Comparison of ENCODE assay signal across 8 cellular contexts in genomic region chr19:55370305-55370988, GRCh38. TPM values are rescaled to one million over a fixed set of nuclear protein-coding genes. Genes with fewer than 3 reads are reported as not detected.
DNase-seq lines count a peak whose midpoint lies in the region; ATAC-seq and TF ChIP-seq lines count a peak whose summit lies in the region.

Gene IL11, minus strand, starts transcription at chr19:55370463. Its CDS starts 153 bp downstream, at chr19:55370310.

- CTCF ChIA-PET in activated CD8-positive, alpha-beta T cell treated with anti-CD3 and anti-CD28 coated beads for 36 hours (lab: Charles Lee), result no interaction called here
- CTCF ChIA-PET in activated CD8-positive, alpha-beta T cell treated with anti-CD3 and anti-CD28 coated beads, Interleukin-2, amount 10 ng/mL, durations not matched to agents 7 days and 5 days (lab: Charles Lee), result no interaction called here
- CTCF ChIA-PET in activated CD4-positive, alpha-beta T cell treated with anti-CD3 and anti-CD28 coated beads, Interleukin-2, amount 10 ng/mL, durations not matched to agents 7 days and 5 days (lab: Charles Lee), result no interaction called here

- no peak within 1 kb of the TSS for H3K27ac Mint-ChIP-seq in activated CD8-positive, alpha-beta T cell treated with anti-CD3 and anti-CD28 coated beads for 36 hours
- no peak within 1 kb of the TSS for H3K27ac Mint-ChIP-seq in activated CD8-positive, alpha-beta T cell treated with anti-CD3 and anti-CD28 coated beads, Interleukin-2, amount 10 ng/mL, durations not matched to agents 7 days and 5 days
- peak within 1 kb of the TSS; percentile 81 for H3K27ac Mint-ChIP-seq in stimulated activated naive B cell treated with anti-CD40 and anti-IgM and Interleukin-4, amounts not matched to agents 10 μg/mL and 1 μg/mL and 100 μg/mL, for 72 hours
- no peak within 1 kb of the TSS for H3K27ac Mint-ChIP-seq in activated CD4-positive, alpha-beta T cell treated with anti-CD3 and anti-CD28 coated beads, Interleukin-2, amount 10 ng/mL, durations not matched to agents 7 days and 5 days

- H3K4me1 ChIP-seq in foreskin keratinocyte, result no peaks in the 10 kb centered on the region

- ATAC-seq in activated CD8-positive, alpha-beta T cell treated with anti-CD3 and anti-CD28 coated beads for 36 hours, result no peak
- no peak for ATAC-seq in activated CD8-positive, alpha-beta T cell treated with anti-CD3 and anti-CD28 coated beads, Interleukin-2, amount 10 ng/mL, durations not matched to agents 7 days and 5 days
- peak; percentile 67 for ATAC-seq in foreskin keratinocyte
- ATAC-seq in stimulated activated naive B cell treated with anti-CD40 and anti-IgM and Interleukin-4, amounts not matched to agents 10 μg/mL and 1 μg/mL and 100 μg/mL, for 72 hours (replicated peaks), result no peak

- peaks cover 45% of the 10 kb centered on the region for H3K27me3 Mint-ChIP-seq in activated CD8-positive, alpha-beta T cell treated with anti-CD3 and anti-CD28 coated beads for 36 hours
- H3K27me3 Mint-ChIP-seq in activated CD8-positive, alpha-beta T cell treated with anti-CD3 and anti-CD28 coated beads, Interleukin-2, amount 10 ng/mL, durations not matched to agents 7 days and 5 days (ENCODE audit: low read depth), result peaks cover 40% of the 10 kb centered on the region
- peaks cover 61 to 77% of the 10 kb centered on the region in 2 donors for H3K27me3 Mint-ChIP-seq in stimulated activated naive B cell treated with anti-CD40 and anti-IgM and Interleukin-4, amounts not matched to agents 10 μg/mL and 1 μg/mL and 100 μg/mL, for 72 hours
- H3K27me3 Mint-ChIP-seq in activated CD4-positive, alpha-beta T cell treated with anti-CD3 and anti-CD28 coated beads, Interleukin-2, amount 10 ng/mL, durations not matched to agents 7 days and 5 days, result peaks cover 48% of the 10 kb centered on the region

- DNase-seq in activated CD8-positive, alpha-beta T cell treated with anti-CD3 and anti-CD28 coated beads for 36 hours, result no peak
- no peak for DNase-seq in activated CD8-positive, alpha-beta T cell treated with anti-CD3 and anti-CD28 coated beads, Interleukin-2, amount 10 ng/mL, durations not matched to agents 7 days and 5 days
- DNase-seq in foreskin keratinocyte (no peak), anterior cingulate cortex (lab: John Stamatoyannopoulos, UW) (no peak), NCI-H446 (lab: John Stamatoyannopoulos, UW) (no peak)
- no peak for DNase-seq in stimulated activated naive B cell treated with anti-CD40 and anti-IgM and Interleukin-4, amounts not matched to agents 10 μg/mL and 1 μg/mL and 100 μg/mL, for 72 hours
- DNase-seq in activated CD4-positive, alpha-beta T cell treated with anti-CD3 and anti-CD28 coated beads, Interleukin-2, amount 10 ng/mL, durations not matched to agents 7 days and 5 days, result no peak

- no peak for TF ChIP-seq CTCF in activated CD8-positive, alpha-beta T cell treated with anti-CD3 and anti-CD28 coated beads for 36 hours (IDR thresholded peaks at IDR 0.05)
- no peak for TF ChIP-seq CTCF in WI38 (IDR thresholded peaks at IDR 0.05; ENCODE audit: low read depth, low read length)
- no peak for TF ChIP-seq CTCF in foreskin keratinocyte (conservative IDR thresholded peaks at IDR 0.05)

- peak within 1 kb of the TSS; percentile 57 for H3K4me3 Mint-ChIP-seq in activated CD8-positive, alpha-beta T cell treated with anti-CD3 and anti-CD28 coated beads for 36 hours
- no peak within 1 kb of the TSS for H3K4me3 Mint-ChIP-seq in activated CD8-positive, alpha-beta T cell treated with anti-CD3 and anti-CD28 coated beads, Interleukin-2, amount 10 ng/mL, durations not matched to agents 7 days and 5 days
- peak within 1 kb of the TSS; percentile 74 to 79 for H3K4me3 Mint-ChIP-seq in stimulated activated naive B cell treated with anti-CD40 and anti-IgM and Interleukin-4, amounts not matched to agents 10 μg/mL and 1 μg/mL and 100 μg/mL, for 72 hours
- no peak within 1 kb of the TSS for H3K4me3 Mint-ChIP-seq in activated CD4-positive, alpha-beta T cell treated with anti-CD3 and anti-CD28 coated beads, Interleukin-2, amount 10 ng/mL, durations not matched to agents 7 days and 5 days

- intact Hi-C loops in activated CD8-positive, alpha-beta T cell treated with anti-CD3 and anti-CD28 coated beads for 36 hours (cut with micrococcal nuclease), result no loop called here

- peaks cover 15% of the 10 kb centered on the region for H3K4me1 Mint-ChIP-seq in activated CD8-positive, alpha-beta T cell treated with anti-CD3 and anti-CD28 coated beads for 36 hours (ENCODE audit: low read depth)
- peaks cover 11% of the 10 kb centered on the region for H3K4me1 Mint-ChIP-seq in activated CD8-positive, alpha-beta T cell treated with anti-CD3 and anti-CD28 coated beads, Interleukin-2, amount 10 ng/mL, durations not matched to agents 7 days and 5 days (ENCODE audit: low read depth)
- H3K4me1 Mint-ChIP-seq in stimulated activated naive B cell treated with anti-CD40 and anti-IgM and Interleukin-4, amounts not matched to agents 10 μg/mL and 1 μg/mL and 100 μg/mL, for 72 hours, result peaks cover 12 to 17% of the 10 kb centered on the region in 2 donors
- H3K4me1 Mint-ChIP-seq in activated CD4-positive, alpha-beta T cell treated with anti-CD3 and anti-CD28 coated beads, Interleukin-2, amount 10 ng/mL, durations not matched to agents 7 days and 5 days, result peaks cover 2% of the 10 kb centered on the region

- H3K9me3 Mint-ChIP-seq in activated CD8-positive, alpha-beta T cell treated with anti-CD3 and anti-CD28 coated beads for 36 hours, result no peaks in the 10 kb centered on the region
- no peaks in the 10 kb centered on the region for H3K9me3 Mint-ChIP-seq in activated CD8-positive, alpha-beta T cell treated with anti-CD3 and anti-CD28 coated beads, Interleukin-2, amount 10 ng/mL, durations not matched to agents 7 days and 5 days (ENCODE audit: insufficient read depth)
- no peaks in the 10 kb centered on the region for H3K9me3 Mint-ChIP-seq in stimulated activated naive B cell treated with anti-CD40 and anti-IgM and Interleukin-4, amounts not matched to agents 10 μg/mL and 1 μg/mL and 100 μg/mL, for 72 hours
- no peaks in the 10 kb centered on the region for H3K9me3 Mint-ChIP-seq in activated CD4-positive, alpha-beta T cell treated with anti-CD3 and anti-CD28 coated beads, Interleukin-2, amount 10 ng/mL, durations not matched to agents 7 days and 5 days

- H3K4me3 ChIP-seq in WI38 (ENCODE audit: low read depth, low read length), result peak within 1 kb of the TSS; percentile 86

- H3K27me3 ChIP-seq in foreskin keratinocyte, result peaks cover 29% of the 10 kb centered on the region

- H3K36me3 Mint-ChIP-seq in activated CD8-positive, alpha-beta T cell treated with anti-CD3 and anti-CD28 coated beads for 36 hours (ENCODE audit: low read depth), result no peaks in the 10 kb centered on the region
- H3K36me3 Mint-ChIP-seq in activated CD8-positive, alpha-beta T cell treated with anti-CD3 and anti-CD28 coated beads, Interleukin-2, amount 10 ng/mL, durations not matched to agents 7 days and 5 days (ENCODE audit: low read depth), result peaks cover 2% of the 10 kb centered on the region
- peaks cover 0 to 5% of the 10 kb centered on the region in 2 donors for H3K36me3 Mint-ChIP-seq in stimulated activated naive B cell treated with anti-CD40 and anti-IgM and Interleukin-4, amounts not matched to agents 10 μg/mL and 1 μg/mL and 100 μg/mL, for 72 hours
- peaks cover 3% of the 10 kb centered on the region for H3K36me3 Mint-ChIP-seq in activated CD4-positive, alpha-beta T cell treated with anti-CD3 and anti-CD28 coated beads, Interleukin-2, amount 10 ng/mL, durations not matched to agents 7 days and 5 days (ENCODE audit: low read depth)

- peak within 1 kb of the TSS; percentile 92 for H3K27ac ChIP-seq in foreskin keratinocyte

- POLR2A ChIA-PET in activated CD8-positive, alpha-beta T cell treated with anti-CD3 and anti-CD28 coated beads for 36 hours (lab: Charles Lee), result interaction anchor here (0.7 to 8.1 kb wide), 3 partner anchors 13 to 39 kb away, joined by 3 to 37 read pairs (median 4); partner anchors contain the start of genes TMEM238 and UBE2S
- POLR2A ChIA-PET in activated CD8-positive, alpha-beta T cell treated with anti-CD3 and anti-CD28 coated beads, Interleukin-2, amount 10 ng/mL, durations not matched to agents 7 days and 5 days (lab: Charles Lee), result interaction anchor here (0.9 to 2.3 kb wide), 2 partner anchors 13 to 14 kb away, joined by 3 to 7 read pairs; partner anchors contain the start of gene TMEM238
- POLR2A ChIA-PET in activated CD4-positive, alpha-beta T cell treated with anti-CD3 and anti-CD28 coated beads, Interleukin-2, amount 10 ng/mL, durations not matched to agents 7 days and 5 days (lab: Charles Lee), result no interaction called here

RNA-seq across cellular contexts. Expression of gene IL11, which starts in this region (rescaled TPM):
- total RNA-seq in activated CD8-positive, alpha-beta T cell treated with anti-CD3 and anti-CD28 coated beads for 36 hours, result under 1 TPM in 1 of 2 experiments, not detected in 1; 0.18 TPM
- under 1 TPM; 0.26 to 0.34 TPM for total RNA-seq in activated CD8-positive, alpha-beta T cell treated with anti-CD3 and anti-CD28 coated beads, Interleukin-2, amount 10 ng/mL, durations not matched to agents 7 days and 5 days
- total RNA-seq in foreskin keratinocyte, result 3.7 and 5.8 TPM in 2 replicates
- 4.1 and 5.4 TPM in 2 replicates for polyA plus RNA-seq in foreskin keratinocyte
- total RNA-seq in activated CD4-positive, alpha-beta T cell treated with anti-CD3 and anti-CD28 coated beads, Interleukin-2, amount 10 ng/mL, durations not matched to agents 7 days and 5 days, result under 1 TPM; 0.27 TPM

Comparison
In these comparisons a context has a peak if more than half of its experiments do, and no peak if none do; other contexts are left out.
1. H3K4me3 Mint-ChIP-seq: peak in activated CD8-positive, alpha-beta T cell treated with anti-CD3 and anti-CD28 coated beads for 36 hours (single experiment) and stimulated activated naive B cell treated with anti-CD40 and anti-IgM and Interleukin-4, amounts not matched to agents 10 μg/mL and 1 μg/mL and 100 μg/mL, for 72 hours (2 of 2); none in activated CD8-positive, alpha-beta T cell treated with anti-CD3 and anti-CD28 coated beads, Interleukin-2, amount 10 ng/mL, durations not matched to agents 7 days and 5 days (single experiment) and activated CD4-positive, alpha-beta T cell treated with anti-CD3 and anti-CD28 coated beads, Interleukin-2, amount 10 ng/mL, durations not matched to agents 7 days and 5 days (single experiment).